ENCODE assay signal across 15 cellular contexts in the genomic region with DNA sequence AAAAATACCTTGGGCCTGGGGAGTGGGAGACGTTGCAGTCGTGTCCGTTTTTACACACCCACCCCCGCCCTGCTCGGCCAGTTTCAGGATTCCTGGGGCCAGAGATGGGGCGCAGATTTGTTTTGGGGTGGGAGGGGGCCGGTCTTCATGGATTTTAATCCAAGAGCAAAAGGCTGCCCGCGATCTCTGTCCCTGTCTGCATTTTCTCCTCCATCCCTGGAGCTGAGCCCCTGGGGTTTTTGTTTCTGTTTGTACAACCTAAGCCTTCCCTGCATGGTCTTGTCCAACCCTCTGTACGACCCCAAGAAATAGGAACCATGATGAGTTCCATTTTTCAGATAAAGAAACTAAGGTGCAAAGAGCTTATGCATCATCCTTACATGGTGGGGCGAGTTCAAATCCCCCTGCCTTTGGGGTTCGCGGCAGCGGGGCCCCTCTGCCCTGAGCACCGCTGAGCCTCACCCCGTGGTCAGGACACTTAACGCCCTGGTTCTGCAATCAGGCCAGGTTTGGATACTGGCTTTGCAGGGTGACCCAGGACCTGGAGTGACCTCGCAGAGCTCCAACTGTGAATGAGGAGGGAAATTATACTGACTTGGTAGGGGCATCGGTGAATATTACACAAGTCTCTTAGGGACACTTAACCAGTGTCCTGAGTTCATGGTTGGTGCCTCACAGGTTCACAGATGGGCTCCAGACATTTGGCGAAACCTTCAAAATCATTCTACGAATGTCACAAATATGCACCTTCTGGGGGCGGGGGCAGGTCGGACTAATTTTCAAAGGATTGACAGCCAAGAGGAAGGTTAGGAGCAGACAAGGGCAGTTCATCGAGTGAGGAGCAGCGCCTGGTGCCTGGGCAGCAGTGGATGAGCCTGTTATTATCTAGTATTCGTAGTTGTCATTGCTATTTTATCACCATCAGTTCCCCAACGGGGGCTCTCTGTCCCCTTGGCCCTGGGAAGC. TPM values are rescaled to one million over a fixed set of nuclear protein-coding genes. Genes with fewer than 3 reads are reported as not detected.
DNase-seq lines count a peak whose midpoint lies in the region; TF ChIP-seq lines count a peak whose summit lies in the region.
"Had no signal": no experiment of that assay in that cellular context is flagged by ENCODE, and none has a peak within 500 bp of the region (broad histone marks: within the 10 kb centered on the region; RNA-seq: fewer than 3 reads in every experiment).

No MANE protein-coding gene starts in this region.

- peaks cover 19% of the 10 kb centered on the region for H3K4me1 Mint-ChIP-seq in activated naive CD4-positive, alpha-beta T cell treated with anti-CD3 and anti-CD28 coated beads, Interleukin-2, amount 10 ng/mL, durations not matched to agents 7 days and 5 days
- H3K4me1 Mint-ChIP-seq in brain, result peaks cover 24% of the 10 kb centered on the region

- peak overlapping the region; percentile 91 to 95 for H3K4me3 ChIP-seq in muscle layer of colon (ENCODE audit: low read depth in 1 of 2, low read length in 2 of 2)
- peak overlapping the region; percentile 95 to 99 for H3K4me3 ChIP-seq in stomach smooth muscle (ENCODE audit: low read length in 2 of 2)
- H3K4me3 ChIP-seq: SK-N-MC had no signal

- DNase-seq in activated naive CD4-positive, alpha-beta T cell treated with anti-CD3 and anti-CD28 coated beads, Interleukin-2, amount 10 ng/mL, durations not matched to agents 7 days and 5 days, result no peak
- no peak for DNase-seq in activated naive CD4-positive, alpha-beta T cell treated with anti-CD3 and anti-CD28 coated beads, Interleukin-2, amount 50 U/mL, for 16 hours
- DNase-seq in cerebellar cortex (ENCODE audit: low spot score), result no peak
- no peak for DNase-seq in NCI-H526 treated with DMSO at 0.1 percent for 48 hours (lab: John Stamatoyannopoulos, UW)
- no peak for DNase-seq in NCI-H82 (lab: John Stamatoyannopoulos, UW)
- DNase-seq: activated CD4-positive, alpha-beta T cell treated with anti-CD3 and anti-CD28 coated beads, Interleukin-2, amount 50 U/mL, for 4 hours; adrenal gland; AML-193; dorsolateral prefrontal cortex; GF-D8; NCI-H1092 had no signal

- H3K4me1 ChIP-seq in muscle layer of colon (ENCODE audit: insufficient read depth, low read length) (peaks cover 23% of the 10 kb centered on the region), stomach smooth muscle (ENCODE audit: control insufficient read depth, insufficient read depth, low read length) (peaks cover 63% of the 10 kb centered on the region)

- CTCF ChIA-PET in activated naive CD4-positive, alpha-beta T cell treated with anti-CD3 and anti-CD28 coated beads, Interleukin-2, amount 10 ng/mL, durations not matched to agents 7 days and 5 days (lab: Charles Lee), result interaction anchor here (0.8 to 1.2 kb wide), 2 partner anchors 12 to 13 kb away, joined by 3 read pairs; no protein-coding TSS in a partner anchor

- H3K9me3 ChIP-seq in muscle layer of colon (ENCODE audit: low read length), result no peaks in the 10 kb centered on the region
- no peaks in the 10 kb centered on the region for H3K9me3 ChIP-seq in stomach smooth muscle (ENCODE audit: control insufficient read depth in 2 of 2, low read length in 2 of 2)
- H3K9me3 ChIP-seq: adrenal gland had no signal

- H3K27me3 ChIP-seq in muscle layer of colon (ENCODE audit: control insufficient read depth in 1 of 2, insufficient read depth in 2 of 2, low read length in 2 of 2) (peaks cover 5% of the 10 kb centered on the region in 2 donors), stomach smooth muscle (ENCODE audit: control insufficient read depth in 1 of 2, insufficient read depth in 2 of 2, low read length in 2 of 2) (peaks cover 2% of the 10 kb centered on the region in 2 donors)

- H3K9me3 Mint-ChIP-seq in activated naive CD4-positive, alpha-beta T cell treated with anti-CD3 and anti-CD28 coated beads, Interleukin-2, amount 10 ng/mL, durations not matched to agents 7 days and 5 days, result no peaks in the 10 kb centered on the region
- H3K9me3 Mint-ChIP-seq in brain, result peaks cover 0 to 4% (median 0%) of the 10 kb centered on the region in 5 experiments

- H3K36me3 ChIP-seq in muscle layer of colon (ENCODE audit: insufficient read depth, low read length), result no peaks in the 10 kb centered on the region
- no peaks in the 10 kb centered on the region for H3K36me3 ChIP-seq in stomach smooth muscle (ENCODE audit: control insufficient read depth in 2 of 2, insufficient read depth in 2 of 2, low read length in 2 of 2)
- H3K36me3 ChIP-seq: adrenal gland had no signal

- peak overlapping the region; percentile 67 for H3K9ac ChIP-seq in muscle layer of colon (ENCODE audit: low read length)
- peak overlapping the region; percentile 95 to 100 for H3K9ac ChIP-seq in stomach smooth muscle (ENCODE audit: low read length in 2 of 2)

- peak overlapping the region; percentile 55 for H3K27ac Mint-ChIP-seq in activated naive CD4-positive, alpha-beta T cell treated with anti-CD3 and anti-CD28 coated beads, Interleukin-2, amount 10 ng/mL, durations not matched to agents 7 days and 5 days
- H3K27ac Mint-ChIP-seq in brain, result no peak overlapping the region

- peaks cover 100% of the 10 kb centered on the region for H3K27me3 Mint-ChIP-seq in activated naive CD4-positive, alpha-beta T cell treated with anti-CD3 and anti-CD28 coated beads, Interleukin-2, amount 10 ng/mL, durations not matched to agents 7 days and 5 days
- peaks cover 97% of the 10 kb centered on the region for H3K27me3 Mint-ChIP-seq in brain

- peak overlapping the region; percentile 99 for H3K27ac ChIP-seq in muscle layer of colon (ENCODE audit: low read depth, low read length)
- peak overlapping the region; percentile 99 for H3K27ac ChIP-seq in stomach smooth muscle (ENCODE audit: low read length)
- H3K27ac ChIP-seq: adrenal gland, SK-N-MC had no signal

- peaks cover 6% of the 10 kb centered on the region for H3K36me3 Mint-ChIP-seq in activated naive CD4-positive, alpha-beta T cell treated with anti-CD3 and anti-CD28 coated beads, Interleukin-2, amount 10 ng/mL, durations not matched to agents 7 days and 5 days
- no peaks in the 10 kb centered on the region for H3K36me3 Mint-ChIP-seq in brain

- no peak overlapping the region for H3K4me3 Mint-ChIP-seq in activated naive CD4-positive, alpha-beta T cell treated with anti-CD3 and anti-CD28 coated beads, Interleukin-2, amount 10 ng/mL, durations not matched to agents 7 days and 5 days
- H3K4me3 Mint-ChIP-seq in brain, result peak overlapping the region in 3 of 5 experiments; percentile 48 to 59 (median 58)

- TF ChIP-seq CTCF in brain (conservative IDR thresholded peaks at IDR 0.05), result no peak

RNA-seq across cellular contexts. Expression of gene FOXF1, which starts 4.1 kb away (rescaled TPM):
- 1.4 TPM for polyA plus RNA-seq in brain (ENCODE audit: insufficient read depth, low read depth, low replicate concordance)

RNA-seq across cellular contexts. Expression of gene MTHFSD, which starts 48.9 kb away (rescaled TPM):
- 20.8 TPM for polyA plus RNA-seq in brain (ENCODE audit: insufficient read depth, low read depth, low replicate concordance)
